Comparison of ENCODE assay signal across 1 cellular context in genomic region chr19:8607386-8607785, GRCh38.
TF ChIP-seq lines count a peak whose summit lies in the region.

No MANE protein-coding gene starts in this region.

TF ChIP-seq in HepG2, 621 proteins besides CTCF, POLR2A, EP300 and RAD21:
- no peak for TF ChIP-seq KDM3A (CRISPR knock-in tag; IDR thresholded peaks at IDR 0.05; ENCODE audit: low read depth)
- TF ChIP-seq IKZF5 (CRISPR knock-in tag; IDR thresholded peaks at IDR 0.05) = no peak
- TF ChIP-seq ZNF350 (CRISPR knock-in tag; IDR thresholded peaks at IDR 0.05; ENCODE audit: borderline replicate concordance, low read depth) = no peak
- TF ChIP-seq SIN3A (IDR thresholded peaks at IDR 0.05; ENCODE audit: borderline replicate concordance, low read depth, low read length) = no peak
- no peak for TF ChIP-seq BCLAF1 (IDR thresholded peaks at IDR 0.05)
- no peak for TF ChIP-seq ZNF564 (CRISPR knock-in tag; IDR thresholded peaks at IDR 0.05)
- no peak for TF ChIP-seq RBFOX2 (IDR thresholded peaks at IDR 0.05; ENCODE audit: low read depth, low read length)
- no peak for TF ChIP-seq CREBL2 (CRISPR knock-in tag; IDR thresholded peaks at IDR 0.05; ENCODE audit: borderline replicate concordance)
- no peak for TF ChIP-seq TBP (CRISPR knock-in tag; IDR thresholded peaks at IDR 0.05)
- no peak for TF ChIP-seq ZBTB10 (CRISPR knock-in tag; IDR thresholded peaks at IDR 0.05; ENCODE audit: borderline replicate concordance)
- TF ChIP-seq PITX1 (CRISPR knock-in tag; IDR thresholded peaks at IDR 0.05) = no peak
- no peak for TF ChIP-seq IRF1 (CRISPR knock-in tag; IDR thresholded peaks at IDR 0.05; ENCODE audit: low read depth)
